In genomic region chr6:157095084-157095483, GRCh38 we compare ENCODE assay signal across 20 cellular contexts.
"Had no signal": no experiment of that assay in that cellular context is flagged by ENCODE, and none has a peak within 500 bp of the region (broad histone marks: within the 10 kb centered on the region; RNA-seq: fewer than 3 reads in every experiment).

No MANE protein-coding gene starts in this region.

- H3K4me3 ChIP-seq: breast epithelium, esophagus muscularis mucosa, gastroesophageal sphincter, mucosa of descending colon, transverse colon, vagina had no signal

- ATAC-seq: gastroesophageal sphincter, left ventricle myocardium superior, mucosa of descending colon had no signal

- H3K9me3 ChIP-seq: breast epithelium, esophagus muscularis mucosa, gastroesophageal sphincter, mucosa of descending colon, transverse colon, vagina had no signal

- H3K27me3 Mint-ChIP-seq: naive B cell; stimulated activated naive CD8-positive, alpha-beta T cell treated with anti-CD3 and anti-CD28 coated beads, Interleukin-15, Interleukin-2, amounts not matched to agents 100 ng/mL and 50 ng/mL, for 24 hours had no signal

- H3K27me3 ChIP-seq: breast epithelium, esophagus muscularis mucosa, gastroesophageal sphincter, transverse colon, vagina had no signal

- H3K4me3 Mint-ChIP-seq: stimulated activated naive CD8-positive, alpha-beta T cell treated with anti-CD3 and anti-CD28 coated beads, Interleukin-15, Interleukin-2, amounts not matched to agents 100 ng/mL and 50 ng/mL, for 24 hours had no signal

- H3K36me3 ChIP-seq: breast epithelium, esophagus muscularis mucosa, transverse colon, vagina had no signal

- H3K27ac ChIP-seq: breast epithelium, esophagus muscularis mucosa, gastroesophageal sphincter, transverse colon, vagina, VCaP had no signal

- H3K4me1 ChIP-seq: breast epithelium, transverse colon had no signal

- H3K9me3 Mint-ChIP-seq: naive B cell; stimulated activated naive CD8-positive, alpha-beta T cell treated with anti-CD3 and anti-CD28 coated beads, Interleukin-15, Interleukin-2, amounts not matched to agents 100 ng/mL and 50 ng/mL, for 24 hours had no signal

- DNase-seq: activated CD4-positive, alpha-beta T cell treated with anti-CD3 and anti-CD28 coated beads, Interleukin-2, amount 50 U/mL, for 48 hours; activated naive CD4-positive, alpha-beta T cell treated with Interleukin-2 at 50 U/mL for 16 hours; aorta; effector CD8-positive, alpha-beta T cell; left ventricle myocardium superior; mucosa of descending colon; naive B cell; nucleus accumbens; posterior cingulate gyrus; retina; stimulated activated CD4-positive, alpha-beta T cell treated with anti-CD3 and anti-CD28 coated beads, Interleukin-12 subunit alpha, Interleukin-12 subunit beta, amount 100 ng/mL, for 4 hours; stimulated activated CD4-positive, alpha-beta T cell treated with anti-CD3 and anti-CD28 coated beads, Interleukin-2, amount 100 ng/mL, for 24 hours; T-helper 2 cell; transverse colon had no signal
